ENCODE assay signal across 29 cellular contexts in the genomic region with DNA sequence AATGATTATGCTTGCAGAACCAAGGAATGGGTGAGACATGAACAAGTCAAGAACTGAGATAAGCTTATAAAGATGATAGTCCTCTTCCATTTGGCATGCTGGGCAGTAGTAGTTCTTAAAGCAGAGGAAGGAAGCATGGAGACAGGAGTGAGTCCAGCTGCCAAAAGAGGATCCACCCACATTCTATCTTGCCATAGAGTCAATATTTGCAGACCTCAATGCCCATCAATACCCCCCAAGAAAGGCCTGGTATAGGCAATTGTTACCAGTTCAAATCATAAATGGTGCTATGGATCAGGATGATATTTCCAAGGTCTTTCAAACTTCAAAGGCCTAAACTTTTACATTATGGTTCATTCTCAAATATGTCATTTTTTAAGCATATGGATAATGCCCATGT.
"Had no signal": no experiment of that assay in that cellular context is flagged by ENCODE, and none has a peak within 500 bp of the region (broad histone marks: within the 10 kb centered on the region; RNA-seq: fewer than 3 reads in every experiment).

No MANE protein-coding gene starts in this region.

- H3K9me3 ChIP-seq: ascending aorta, colonic mucosa, heart right ventricle, right atrium auricular region, spleen, testis, transverse colon had no signal

- H3K36me3 Mint-ChIP-seq: brain had no signal

- H3K9me3 Mint-ChIP-seq: activated CD4-positive, alpha-beta memory T cell treated with anti-CD3 and anti-CD28 coated beads, Interleukin-2, amount 10 ng/mL, durations not matched to agents 7 days and 5 days; activated naive CD4-positive, alpha-beta T cell treated with anti-CD3 and anti-CD28 coated beads, Interleukin-2, amount 10 ng/mL, durations not matched to agents 7 days and 5 days; activated naive CD8-positive, alpha-beta T cell treated with anti-CD3 and anti-CD28 coated beads, Interleukin-2, amount 10 ng/mL, durations not matched to agents 7 days and 5 days; activated T-cell treated with anti-CD3 and anti-CD28 coated beads, Interleukin-2, amount 50 U/mL, for 24 hours; brain; effector memory CD8-positive, alpha-beta T cell; memory B cell; neural crest cell had no signal

- H3K27ac Mint-ChIP-seq: activated CD4-positive, alpha-beta memory T cell treated with anti-CD3 and anti-CD28 coated beads, Interleukin-2, amount 10 ng/mL, durations not matched to agents 7 days and 5 days; activated CD4-positive, alpha-beta T cell treated with anti-CD3 and anti-CD28 coated beads, Interleukin-2, amount 10 ng/mL, durations not matched to agents 7 days and 5 days; activated naive CD4-positive, alpha-beta T cell treated with anti-CD3 and anti-CD28 coated beads, Interleukin-2, amount 10 ng/mL, durations not matched to agents 7 days and 5 days; activated naive CD8-positive, alpha-beta T cell treated with anti-CD3 and anti-CD28 coated beads, Interleukin-2, amount 10 ng/mL, durations not matched to agents 7 days and 5 days; activated T-cell treated with anti-CD3 and anti-CD28 coated beads, Interleukin-2, amount 50 U/mL, for 24 hours; brain; memory B cell; naive thymus-derived CD4-positive, alpha-beta T cell had no signal

- ATAC-seq: effector memory CD8-positive, alpha-beta T cell; esophagus mucosa; foreskin keratinocyte; heart right ventricle; naive thymus-derived CD4-positive, alpha-beta T cell; stimulated activated naive CD8-positive, alpha-beta T cell treated with anti-CD3 and anti-CD28 coated beads, Interleukin-15, Interleukin-2, amounts not matched to agents 100 U/mL and 50 U/mL, for 24 hours had no signal

- H3K36me3 ChIP-seq: ascending aorta, cardiac muscle cell, colonic mucosa, right atrium auricular region, transverse colon had no signal

- DNase-seq: activated CD4-positive, alpha-beta memory T cell treated with anti-CD3 and anti-CD28 coated beads, Interleukin-2, amount 10 ng/mL, durations not matched to agents 7 days and 5 days; activated CD4-positive, alpha-beta T cell treated with anti-CD3 and anti-CD28 coated beads, Interleukin-2, amount 10 ng/mL, durations not matched to agents 7 days and 5 days; activated CD4-positive, CD25-positive, alpha-beta regulatory T cell treated with anti-CD3 and anti-CD28 coated beads, Interleukin-2, amount 50 U/mL, for 72 hours; activated CD8-positive, alpha-beta memory T cell treated with anti-CD3 and anti-CD28 coated beads, Interleukin-2, amount 50 U/mL, for 48 hours; activated gamma-delta T cell; activated naive CD4-positive, alpha-beta T cell treated with anti-CD3 and anti-CD28 coated beads, Interleukin-2, amount 10 ng/mL, durations not matched to agents 7 days and 5 days; activated naive CD8-positive, alpha-beta T cell treated with anti-CD3 and anti-CD28 coated beads, Interleukin-2, amount 10 ng/mL, durations not matched to agents 7 days and 5 days; activated T-cell treated with anti-CD3 and anti-CD28 coated beads, Interleukin-2, amount 50 U/mL, for 24 hours; cerebellar nuclear complex; colonic mucosa; dorsolateral prefrontal cortex; effector memory CD8-positive, alpha-beta T cell; foreskin keratinocyte; heart right ventricle; midbrain; naive thymus-derived CD4-positive, alpha-beta T cell; nucleus accumbens; spleen; stimulated activated naive CD8-positive, alpha-beta T cell treated with anti-CD3 and anti-CD28 coated beads, Interleukin-15, Interleukin-2, amounts not matched to agents 100 U/mL and 50 U/mL, for 24 hours; T-helper 1 cell; testis; transverse colon had no signal

- H3K4me3 Mint-ChIP-seq: activated CD4-positive, alpha-beta memory T cell treated with anti-CD3 and anti-CD28 coated beads, Interleukin-2, amount 10 ng/mL, durations not matched to agents 7 days and 5 days; activated CD4-positive, alpha-beta T cell treated with anti-CD3 and anti-CD28 coated beads, Interleukin-2, amount 10 ng/mL, durations not matched to agents 7 days and 5 days; activated naive CD4-positive, alpha-beta T cell treated with anti-CD3 and anti-CD28 coated beads, Interleukin-2, amount 10 ng/mL, durations not matched to agents 7 days and 5 days; activated naive CD8-positive, alpha-beta T cell treated with anti-CD3 and anti-CD28 coated beads, Interleukin-2, amount 10 ng/mL, durations not matched to agents 7 days and 5 days; activated T-cell treated with anti-CD3 and anti-CD28 coated beads, Interleukin-2, amount 50 U/mL, for 24 hours; effector memory CD8-positive, alpha-beta T cell; memory B cell; naive thymus-derived CD4-positive, alpha-beta T cell; neural crest cell had no signal

- H3K27ac ChIP-seq: ascending aorta, cardiac muscle cell, colonic mucosa, dorsolateral prefrontal cortex, foreskin keratinocyte, heart right ventricle, right atrium auricular region, spleen, testis had no signal

- H3K4me3 ChIP-seq: ascending aorta, cardiac muscle cell, colonic mucosa, dorsolateral prefrontal cortex, heart right ventricle, right atrium auricular region, spleen, testis, transverse colon had no signal

- H3K27me3 ChIP-seq: ascending aorta, cardiac muscle cell, colonic mucosa, dorsolateral prefrontal cortex, foreskin keratinocyte, heart right ventricle, right atrium auricular region, spleen, testis, transverse colon had no signal

- H3K27me3 Mint-ChIP-seq: activated CD4-positive, alpha-beta memory T cell treated with anti-CD3 and anti-CD28 coated beads, Interleukin-2, amount 10 ng/mL, durations not matched to agents 7 days and 5 days; activated CD4-positive, alpha-beta T cell treated with anti-CD3 and anti-CD28 coated beads, Interleukin-2, amount 10 ng/mL, durations not matched to agents 7 days and 5 days; activated naive CD4-positive, alpha-beta T cell treated with anti-CD3 and anti-CD28 coated beads, Interleukin-2, amount 10 ng/mL, durations not matched to agents 7 days and 5 days; activated naive CD8-positive, alpha-beta T cell treated with anti-CD3 and anti-CD28 coated beads, Interleukin-2, amount 10 ng/mL, durations not matched to agents 7 days and 5 days; activated T-cell treated with anti-CD3 and anti-CD28 coated beads, Interleukin-2, amount 50 U/mL, for 24 hours; effector memory CD8-positive, alpha-beta T cell; memory B cell; naive thymus-derived CD4-positive, alpha-beta T cell had no signal
